ENCODE assay signal across 8 cellular contexts in genomic region chr9:112333639-112334318, GRCh38. TPM values are rescaled to one million over a fixed set of nuclear protein-coding genes. Genes with fewer than 3 reads are reported as not detected.
DNase-seq lines count a peak whose midpoint lies in the region; ATAC-seq and TF ChIP-seq lines count a peak whose summit lies in the region.

No MANE protein-coding gene starts in this region.

- peak overlapping the region; percentile 86 to 93 for H3K9ac ChIP-seq in liver (ENCODE audit: low read depth in 1 of 2, low read length in 2 of 2)

- DNase-seq in CD1c-positive myeloid dendritic cell (ENCODE audit: extremely low spot score) (peak; percentile 97), NCI-H69 (lab: John Stamatoyannopoulos, UW) (peak; percentile 99), dedifferentiated amniotic fluid mesenchymal stem cell (ENCODE audit: extremely low spot score) (peak; percentile 90)
- peak; percentile 93 for DNase-seq in activated CD4-positive, alpha-beta T cell treated with anti-CD3 and anti-CD28 coated beads, Interleukin-2, amount 50 U/mL, for 1 hour
- peak; percentile 94 for DNase-seq in stimulated activated CD4-positive, alpha-beta T cell treated with anti-CD3 and anti-CD28 coated beads, Interleukin-4, amount 100 ng/mL, for 1 hour

- peak; percentile 37 for TF ChIP-seq CTCF in liver (IDR thresholded peaks at IDR 0.05; ENCODE audit: low read depth, low read length, missing input control)

- peaks cover 9 to 48% (median 33%) of the 10 kb centered on the region in 4 donors for H3K4me1 ChIP-seq in liver (ENCODE audit: control insufficient read depth in 4 of 4, insufficient read depth in 4 of 4, low read length in 3 of 4)

- H3K27ac ChIP-seq in liver (ENCODE audit: low read depth in 1 of 2, low read length in 2 of 2): peak overlapping the region; percentile 98 to 99

- peak; percentile 74 for ATAC-seq in GM19372 (IDR thresholded peaks at IDR 0.05; ENCODE audit: low read depth, unreplicated experiment)
- peak; percentile 68 for ATAC-seq in HG03520 (IDR thresholded peaks at IDR 0.05; ENCODE audit: unreplicated experiment)

- no peaks in the 10 kb centered on the region for H3K9me3 ChIP-seq in liver (ENCODE audit: control insufficient read depth in 4 of 4, low read length in 3 of 4)

- H3K36me3 ChIP-seq in liver (ENCODE audit: control insufficient read depth in 4 of 4, insufficient read depth in 3 of 4, low read depth in 1 of 4, low read length in 3 of 4): no peaks in the 10 kb centered on the region

- peak overlapping the region; percentile 77 to 96 (median 84) for H3K4me3 ChIP-seq in liver (ENCODE audit: low read depth in 1 of 3, low read length in 3 of 3)

- no peaks in the 10 kb centered on the region for H3K27me3 ChIP-seq in liver (ENCODE audit: control insufficient read depth in 4 of 4, insufficient read depth in 4 of 4, low read length in 3 of 4)

- under 1% methylated on average over 71 of the region's 72 CpGs for WGBS in liver

- peak; percentile 49 to 73 for TF ChIP-seq RAD21 in liver (IDR thresholded peaks at IDR 0.05)

TF ChIP-seq in liver, 16 proteins besides CTCF, POLR2A, EP300 and RAD21:
- TF ChIP-seq REST (IDR thresholded peaks at IDR 0.05) (no peak), JUND (IDR thresholded peaks at IDR 0.05) (no peak), GABPA (IDR thresholded peaks at IDR 0.05 in 1 of 2, conservative IDR thresholded peaks at IDR 0.05 in 1 of 2) (no peak), ATF3 (IDR thresholded peaks at IDR 0.05) (no peak), HNF4G (IDR thresholded peaks at IDR 0.05) (no peak), NR2F2 (IDR thresholded peaks at IDR 0.05) (no peak)

RNA-seq across cellular contexts. Expression of gene PTBP3, which starts 0.4 kb away (rescaled TPM):
- total RNA-seq in liver: 10 to 100 TPM; 11.8 to 34.1 TPM
- polyA plus RNA-seq in liver: 1 to 10 TPM; 4.3 to 6.7 TPM

RNA-seq across cellular contexts. Expression of gene HSDL2, which starts 46.1 kb away (rescaled TPM):
- 100 to 1,000 TPM in 1 of 2 donors, 10 to 100 TPM in 1; 26.1 to 135 TPM for total RNA-seq in liver
- 10 to 100 TPM; 72.2 to 86.9 TPM for polyA plus RNA-seq in liver

Comparison
In these comparisons a context has a peak if more than half of its experiments do, and no peak if none do; other contexts are left out.
1. Peak in every context shown above with its lines: DNase-seq, ATAC-seq, H3K4me3 ChIP-seq and H3K27ac ChIP-seq.